ENCODE assay signal across 2 cellular contexts in genomic region chr10:50739618-50740350, GRCh38.
TF ChIP-seq lines count a peak whose summit lies in the region.

TSS of gene ASAH2B (plus strand) at chr10:50739936. CDS start at chr10:50745131, 5,195 bp downstream.

TF ChIP-seq in HEK293, 187 proteins besides CTCF, POLR2A, EP300 and RAD21 (continued from another document and continues in another):
- TF ChIP-seq ZSCAN30 (tag by site-specific recombination; IDR thresholded peaks at IDR 0.05) (peak; percentile 51), SCRT1 (tag by site-specific recombination; IDR thresholded peaks at IDR 0.05; ENCODE audit: borderline replicate concordance) (peak; percentile 69; the same call in 1 of the 2 replicates), ZNF362 (tag by site-specific recombination; IDR thresholded peaks at IDR 0.05) (peak; percentile 90), ZBTB10 (tag by site-specific recombination; IDR thresholded peaks at IDR 0.05) (peak; percentile 35; the same call in 1 of the 2 replicates), ZNF629 (tag by site-specific recombination; IDR thresholded peaks at IDR 0.05) (peak; percentile 61), ZEB2 (tag by site-specific recombination; IDR thresholded peaks at IDR 0.05) (peak; percentile 76; the same call in 1 of the 2 replicates), ZNF335 (tag by site-specific recombination; conservative IDR thresholded peaks at IDR 0.05) (peak; percentile 91), ZNF311 (tag by site-specific recombination; IDR thresholded peaks at IDR 0.05; ENCODE audit: borderline replicate concordance) (no peak), ZNF24 (tag by site-specific recombination; IDR thresholded peaks at IDR 0.05) (peak; percentile 40; the same call in 1 of the 2 replicates), KLF8 (tag by site-specific recombination; IDR thresholded peaks at IDR 0.05) (peak; percentile 31; the same call in 1 of the 2 replicates), IKZF3 (tag by site-specific recombination; IDR thresholded peaks at IDR 0.05) (peak; percentile 57; the same call in 1 of the 2 replicates), ZNF768 (tag by site-specific recombination; IDR thresholded peaks at IDR 0.05) (no peak), ZNF645 (tag by site-specific recombination; IDR thresholded peaks at IDR 0.05) (no peak), ZNF707 (tag by site-specific recombination; IDR thresholded peaks at IDR 0.05) (no peak), ZNF692 (tag by site-specific recombination; IDR thresholded peaks at IDR 0.05) (peak; percentile 58; the same call in 1 of the 2 replicates), ZXDB (tag by site-specific recombination; IDR thresholded peaks at IDR 0.05) (peak; percentile 75), ZNF785 (tag by site-specific recombination; IDR thresholded peaks at IDR 0.05) (0 out of 2 replicates have a peak, but pooled peaks have one; percentile 20), ZNF76 (tag by site-specific recombination; IDR thresholded peaks at IDR 0.05; ENCODE audit: borderline replicate concordance, low read depth) (peak; percentile 47), ZNF341 (tag by site-specific recombination; IDR thresholded peaks at IDR 0.05; ENCODE audit: low read depth) (peak; percentile 93), ZNF391 (tag by site-specific recombination; IDR thresholded peaks at IDR 0.05; ENCODE audit: borderline replicate concordance, low read depth) (peak; percentile 53; the same call in 1 of the 2 replicates), ZNF18 (tag by site-specific recombination; IDR thresholded peaks at IDR 0.05) (0 out of 2 replicates have a peak, but pooled peaks have one; percentile 16), ZNF2 (tag by site-specific recombination; IDR thresholded peaks at IDR 0.05) (peak; percentile 77), ZNF561 (tag by site-specific recombination; IDR thresholded peaks at IDR 0.05; ENCODE audit: borderline replicate concordance) (peak; percentile 80; the same call in 1 of the 2 replicates), GLIS1 (tag by site-specific recombination; IDR thresholded peaks at IDR 0.05) (no peak; the same call in 1 of the 2 replicates)

TF ChIP-seq in GM12878, 131 proteins besides CTCF, POLR2A, EP300 and RAD21 (continued from another document):
- TF ChIP-seq ZBTB40 (IDR thresholded peaks at IDR 0.05; ENCODE audit: borderline replicate concordance) (peak; percentile 88), ZNF217 (IDR thresholded peaks at IDR 0.05) (no peak), ZBTB11 (CRISPR knock-in tag; IDR thresholded peaks at IDR 0.05) (peak; percentile 67), MLLT1 (IDR thresholded peaks at IDR 0.05) (0 out of 2 replicates have a peak, but pooled peaks have one; percentile 49), SUPT20H (IDR thresholded peaks at IDR 0.05; ENCODE audit: borderline replicate concordance, control insufficient read depth, low read depth, low read length) (no peak), CREM (IDR thresholded peaks at IDR 0.05; ENCODE audit: low read depth) (peak; percentile 47; the same call in 1 of the 2 replicates), SREBF1 (IDR thresholded peaks at IDR 0.05; ENCODE audit: low read length) (no peak), GATAD2B (conservative IDR thresholded peaks at IDR 0.05; ENCODE audit: low read depth) (no peak; the same call in 1 of the 2 replicates), IKZF1 (conservative IDR thresholded peaks at IDR 0.05) (peak; percentile 71), EGR1 (IDR thresholded peaks at IDR 0.05; ENCODE audit: borderline replicate concordance in 1 of 2, low read depth in 2 of 2, low read length in 2 of 2) (no peak; a peak in 1 of 3 replicates), TCF3 (IDR thresholded peaks at IDR 0.05; ENCODE audit: borderline replicate concordance, insufficient read depth, low read depth, low read length) (0 out of 2 replicates have a peak, but pooled peaks have one; percentile 27), ZNF687 (IDR thresholded peaks at IDR 0.05) (0 out of 2 replicates have a peak, but pooled peaks have one; percentile 25), BHLHE40 (IDR thresholded peaks at IDR 0.05; ENCODE audit: borderline replicate concordance in 1 of 2, low read depth in 2 of 2, low read length in 1 of 2) (no peak; a peak in 1 of 4 replicates), CHD2 (IDR thresholded peaks at IDR 0.05; ENCODE audit: borderline replicate concordance, low read depth, low read length) (no peak), SMAD5 (IDR thresholded peaks at IDR 0.05; ENCODE audit: low read depth) (no peak), MAX (IDR thresholded peaks at IDR 0.05; ENCODE audit: low read depth, low read length) (0 out of 2 replicates have a peak, but pooled peaks have one; percentile 17), IKZF2 (IDR thresholded peaks at IDR 0.05) (peak; percentile 44 to 51; a peak in 1 of 4 replicates), ZSCAN29 (IDR thresholded peaks at IDR 0.05) (no peak), NKRF (conservative IDR thresholded peaks at IDR 0.05) (0 out of 2 replicates have a peak, but pooled peaks have one; percentile 32), TCF12 (IDR thresholded peaks at IDR 0.05; ENCODE audit: low read depth, low read length) (0 out of 2 replicates have a peak, but pooled peaks have one; percentile 6), PAX5 (IDR thresholded peaks at IDR 0.05; ENCODE audit: borderline replicate concordance, low read depth, low read length) (no peak), WRNIP1 (IDR thresholded peaks at IDR 0.05; ENCODE audit: borderline replicate concordance, low read depth, low read length) (no peak), DPF2 (IDR thresholded peaks at IDR 0.05) (peak; percentile 28; the same call in 1 of the 2 replicates), RAD51 (IDR thresholded peaks at IDR 0.05) (no peak), NR2F1 (conservative IDR thresholded peaks at IDR 0.05) (no peak), FOXM1 (IDR thresholded peaks at IDR 0.05; ENCODE audit: low read depth, low read length) (no peak), ZNF622 (IDR thresholded peaks at IDR 0.05) (no peak)
